In genomic region chr4:55635760-55636621, GRCh38 we compare ENCODE assay signal across 8 cellular contexts. TPM values are rescaled to one million over a fixed set of nuclear protein-coding genes. Genes with fewer than 3 reads are reported as not detected.
DNase-seq lines count a peak whose midpoint lies in the region; ATAC-seq and TF ChIP-seq lines count a peak whose summit lies in the region.

TSS of gene NMU (minus strand) at chr4:55636298. CDS start at chr4:55636192, 106 bp downstream.

- CTCF ChIA-PET in activated CD4-positive, alpha-beta T cell treated with anti-CD3 and anti-CD28 coated beads, Interleukin-2, amount 10 ng/mL, durations not matched to agents 7 days and 5 days (lab: Charles Lee): interaction anchor here (0.6 kb wide), 1 partner anchor 215 kb away, joined by 3 read pairs; no protein-coding TSS in a partner anchor

- no peaks in the 10 kb centered on the region for H3K9me3 Mint-ChIP-seq in activated CD4-positive, alpha-beta T cell treated with anti-CD3 and anti-CD28 coated beads, Interleukin-2, amount 10 ng/mL, durations not matched to agents 7 days and 5 days
- H3K9me3 Mint-ChIP-seq in nephron progenitor cell: peaks cover 11% of the 10 kb centered on the region

- H3K4me1 Mint-ChIP-seq in activated CD4-positive, alpha-beta T cell treated with anti-CD3 and anti-CD28 coated beads, Interleukin-2, amount 10 ng/mL, durations not matched to agents 7 days and 5 days: peaks cover 12% of the 10 kb centered on the region
- H3K4me1 Mint-ChIP-seq in nephron progenitor cell: peaks cover 46% of the 10 kb centered on the region

- no peak for TF ChIP-seq CTCF in nephron progenitor cell (IDR thresholded peaks at IDR 0.05)

- ATAC-seq in esophagus mucosa (peak; percentile 97), GM19467 (IDR thresholded peaks at IDR 0.05; ENCODE audit: unreplicated experiment) (no peak)

- no peak within 1 kb of the TSS for H3K27ac Mint-ChIP-seq in activated CD4-positive, alpha-beta T cell treated with anti-CD3 and anti-CD28 coated beads, Interleukin-2, amount 10 ng/mL, durations not matched to agents 7 days and 5 days
- H3K27ac Mint-ChIP-seq in nephron progenitor cell: no peak within 1 kb of the TSS

- no peaks in the 10 kb centered on the region for H3K36me3 Mint-ChIP-seq in activated CD4-positive, alpha-beta T cell treated with anti-CD3 and anti-CD28 coated beads, Interleukin-2, amount 10 ng/mL, durations not matched to agents 7 days and 5 days (ENCODE audit: low read depth)
- H3K36me3 Mint-ChIP-seq in nephron progenitor cell (ENCODE audit: low read depth): peaks cover 15% of the 10 kb centered on the region

- peaks cover 76% of the 10 kb centered on the region for H3K27me3 Mint-ChIP-seq in activated CD4-positive, alpha-beta T cell treated with anti-CD3 and anti-CD28 coated beads, Interleukin-2, amount 10 ng/mL, durations not matched to agents 7 days and 5 days
- H3K27me3 Mint-ChIP-seq in nephron progenitor cell (ENCODE audit: low read depth, poor library complexity): peaks cover 32% of the 10 kb centered on the region

- POLR2A ChIA-PET in activated CD4-positive, alpha-beta T cell treated with anti-CD3 and anti-CD28 coated beads, Interleukin-2, amount 10 ng/mL, durations not matched to agents 7 days and 5 days (lab: Charles Lee): no interaction called here

- peak; percentile 44 for DNase-seq in GM03348 (ENCODE audit: low spot score)
- DNase-seq in H4 (ENCODE audit: low spot score): peak; percentile 18
- peak; percentile 76 for DNase-seq in NCI-H146 (lab: John Stamatoyannopoulos, UW)
- DNase-seq in activated CD4-positive, alpha-beta T cell treated with anti-CD3 and anti-CD28 coated beads, Interleukin-2, amount 10 ng/mL, durations not matched to agents 7 days and 5 days: peak; percentile 18
- DNase-seq in nephron progenitor cell: peak; percentile 72
- DNase-seq in OCI-M2 (lab: John Stamatoyannopoulos, UW; ENCODE audit: unreplicated experiment): no peak

- peak within 1 kb of the TSS; percentile 56 for H3K4me3 Mint-ChIP-seq in activated CD4-positive, alpha-beta T cell treated with anti-CD3 and anti-CD28 coated beads, Interleukin-2, amount 10 ng/mL, durations not matched to agents 7 days and 5 days
- peak within 1 kb of the TSS; percentile 89 for H3K4me3 Mint-ChIP-seq in nephron progenitor cell

RNA-seq across cellular contexts. Expression of gene NMU, which starts in this region (rescaled TPM):
- total RNA-seq in H4 (2014; rRNA removed; shearing (Covaris generic)): 2.8 and 6.1 TPM in 2 replicates
- total RNA-seq in activated CD4-positive, alpha-beta T cell treated with anti-CD3 and anti-CD28 coated beads, Interleukin-2, amount 10 ng/mL, durations not matched to agents 7 days and 5 days: under 1 TPM; 0.67 to 0.87 TPM
- 96.3 TPM for total RNA-seq in esophagus mucosa

Comparison
In these comparisons a context has a peak if more than half of its experiments do, and no peak if none do; other contexts are left out.
1. RNA of gene NMU (total RNA-seq): 96.3 TPM in esophagus mucosa (single experiment); 2.8 to 6.1 TPM in H4 and 0.67 to 0.87 TPM in activated CD4-positive, alpha-beta T cell treated with anti-CD3 and anti-CD28 coated beads, Interleukin-2, amount 10 ng/mL, durations not matched to agents 7 days and 5 days; every median in the first group is over 10 times any median in the second.
2. Peak in DNase-seq in activated CD4-positive, alpha-beta T cell treated with anti-CD3 and anti-CD28 coated beads, Interleukin-2, amount 10 ng/mL, durations not matched to agents 7 days and 5 days; RNA of the gene not detected or under 1 TPM.